ENCODE assay signal across 8 cellular contexts in the genomic region with DNA sequence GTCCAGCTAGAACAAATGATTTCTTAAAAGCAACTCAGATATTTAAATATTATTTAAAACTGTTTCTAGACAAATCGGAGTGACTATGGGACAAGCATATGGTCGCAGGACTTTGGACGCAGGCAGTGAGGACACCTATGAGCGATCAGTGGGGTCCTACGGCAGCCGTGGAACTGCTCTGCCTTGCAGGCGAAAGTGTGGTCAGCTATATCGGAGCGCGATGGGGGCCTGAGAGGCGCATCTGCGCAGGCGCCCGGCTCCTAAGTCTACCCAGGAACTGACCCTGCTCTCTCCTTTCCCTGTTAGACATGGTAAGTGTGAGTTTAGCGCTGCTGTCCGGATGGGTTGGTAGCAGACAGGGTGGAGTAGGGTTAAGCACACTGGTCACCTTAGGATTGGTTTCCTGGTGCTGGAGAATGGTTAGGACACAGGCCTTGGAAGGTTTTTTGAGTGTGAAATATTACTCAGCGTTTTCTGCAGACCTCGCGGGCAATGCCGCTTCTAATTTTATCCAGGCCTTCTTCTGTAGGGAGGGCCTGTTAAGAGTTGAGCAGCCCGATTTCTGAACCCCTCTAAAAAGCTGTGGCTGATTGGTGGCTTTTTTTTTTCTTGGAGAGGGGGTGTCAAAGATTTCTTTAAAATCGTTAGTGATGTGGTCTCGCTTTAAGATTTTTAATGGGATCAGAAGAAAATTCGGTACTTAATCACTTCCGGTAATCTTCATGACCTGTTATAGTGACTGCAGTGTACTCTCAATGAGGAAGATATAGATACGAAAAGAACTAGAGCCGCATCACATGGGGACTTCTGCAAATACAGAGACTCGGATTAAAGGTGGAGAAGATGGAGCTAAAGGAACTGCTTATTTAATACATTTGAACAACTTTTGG. TPM values are rescaled to one million over a fixed set of nuclear protein-coding genes. Genes with fewer than 3 reads are reported as not detected.
DNase-seq lines count a peak whose midpoint lies in the region; TF ChIP-seq lines count a peak whose summit lies in the region.

Gene RABGGTB (plus strand): TSS at position 293 of the 890 bp plus-strand sequence. CDS start 16 bp downstream, at position 309.

- H3K4me2 ChIP-seq in H9 (ENCODE audit: insufficient read depth, insufficient read length, low read length) = peak within 1 kb of the TSS; percentile 63

- H4K91ac ChIP-seq in H9 (ENCODE audit: insufficient read length, low read depth, low read length) = no peak within 1 kb of the TSS

- no peaks in the 10 kb centered on the region for H3K9me3 Mint-ChIP-seq in H9
- peaks cover 4% of the 10 kb centered on the region for H3K9me3 Mint-ChIP-seq in nephron
- H3K9me3 Mint-ChIP-seq in stimulated activated naive CD8-positive, alpha-beta T cell treated with anti-CD3 and anti-CD28 coated beads, Interleukin-15, Interleukin-2, amounts not matched to agents 100 ng/mL and 50 ng/mL, for 24 hours = no peaks in the 10 kb centered on the region

- H2AK5ac ChIP-seq in H9 (ENCODE audit: insufficient read length, low read length) = no peak within 1 kb of the TSS

- peak within 1 kb of the TSS; percentile 87 for H2AFZ ChIP-seq in H9 (ENCODE audit: low read length)

- H3K36me3 Mint-ChIP-seq in H9 (ENCODE audit: insufficient read depth in 1 of 3, low read depth in 3 of 3) (peaks cover 44 to 52% (median 48%) of the 10 kb centered on the region in 3 experiments), nephron (ENCODE audit: low read depth) (peaks cover 23% of the 10 kb centered on the region)
- peaks cover 53% of the 10 kb centered on the region for H3K36me3 Mint-ChIP-seq in stimulated activated naive CD8-positive, alpha-beta T cell treated with anti-CD3 and anti-CD28 coated beads, Interleukin-15, Interleukin-2, amounts not matched to agents 100 ng/mL and 50 ng/mL, for 24 hours (ENCODE audit: low read depth)

- no peaks in the 10 kb centered on the region; the same call in 1 of the 2 replicates for H3K4me1 ChIP-seq in H9 (ENCODE audit: insufficient read depth, low read length)

- peak within 1 kb of the TSS; percentile 98 to 99 for H3K4me3 Mint-ChIP-seq in H9
- peak within 1 kb of the TSS; percentile 97 to 99 (median 99) for H3K4me3 Mint-ChIP-seq in nephron
- peak within 1 kb of the TSS; percentile 99 for H3K4me3 Mint-ChIP-seq in stimulated activated naive CD8-positive, alpha-beta T cell treated with anti-CD3 and anti-CD28 coated beads, Interleukin-15, Interleukin-2, amounts not matched to agents 100 ng/mL and 50 ng/mL, for 24 hours

- H3K27ac ChIP-seq in H9 (ENCODE audit: insufficient read length, low read depth, low read length) = peak within 1 kb of the TSS; percentile 69

- H3K27ac Mint-ChIP-seq in H9 = peak within 1 kb of the TSS; percentile 91 to 99 (median 98)
- H3K27ac Mint-ChIP-seq in nephron = peak within 1 kb of the TSS; percentile 96 to 98 (median 97)
- H3K27ac Mint-ChIP-seq in stimulated activated naive CD8-positive, alpha-beta T cell treated with anti-CD3 and anti-CD28 coated beads, Interleukin-15, Interleukin-2, amounts not matched to agents 100 ng/mL and 50 ng/mL, for 24 hours = peak within 1 kb of the TSS; percentile 95

- H3K36me3 ChIP-seq in MG63 = peaks cover 47% of the 10 kb centered on the region

- no peak within 1 kb of the TSS for H3T11ph ChIP-seq in H9 (ENCODE audit: low read length)

- no peak within 1 kb of the TSS for H4K8ac ChIP-seq in H9 (replicated peaks; ENCODE audit: insufficient read length, low read depth, low read length)

- WGBS in H9 (ENCODE audit: extremely low coverage, insufficient read length, low lambda C conversion rate) = no CpG with 5 or more reads among the region's 28 CpGs

- peaks cover 8% of the 10 kb centered on the region for H3K27me3 Mint-ChIP-seq in H9 (ENCODE audit: low read depth)
- H3K27me3 Mint-ChIP-seq in nephron (ENCODE audit: low read depth) = no peaks in the 10 kb centered on the region
- H3K27me3 Mint-ChIP-seq in stimulated activated naive CD8-positive, alpha-beta T cell treated with anti-CD3 and anti-CD28 coated beads, Interleukin-15, Interleukin-2, amounts not matched to agents 100 ng/mL and 50 ng/mL, for 24 hours = peaks cover 4% of the 10 kb centered on the region

- no peak within 1 kb of the TSS for H2BK120ac ChIP-seq in H9 (ENCODE audit: low read depth, low read length, poor library complexity, severe bottlenecking)

- DNase-seq in ELR (ENCODE audit: low read depth) = peak; percentile 97
- peak; percentile 96 for DNase-seq in H9
- DNase-seq in MG63 = peak; percentile 94
- peak; percentile 86 for DNase-seq in SHP77 treated with DMSO at 0.1 percent for 48 hours (lab: John Stamatoyannopoulos, UW)
- peak; percentile 97 for DNase-seq in activated effector memory CD4-positive, alpha-beta T cell treated with anti-CD3 and anti-CD28 coated beads, Interleukin-2, amount 50 U/mL, for 16 hours
- peak; percentile 97 for DNase-seq in fibroblast of the aortic adventitia (ENCODE audit: low read depth)

- H3K27me3 ChIP-seq in H9 (ENCODE audit: insufficient read depth, low read length) = no peaks in the 10 kb centered on the region
- H3K27me3 ChIP-seq in MG63 = no peaks in the 10 kb centered on the region

- peaks cover 28 to 38% of the 10 kb centered on the region in 2 experiments for H3K4me1 Mint-ChIP-seq in H9
- peaks cover 52% of the 10 kb centered on the region for H3K4me1 Mint-ChIP-seq in nephron
- peaks cover 45% of the 10 kb centered on the region for H3K4me1 Mint-ChIP-seq in stimulated activated naive CD8-positive, alpha-beta T cell treated with anti-CD3 and anti-CD28 coated beads, Interleukin-15, Interleukin-2, amounts not matched to agents 100 ng/mL and 50 ng/mL, for 24 hours (ENCODE audit: low read depth)

- no peak within 1 kb of the TSS for H2BK20ac ChIP-seq in H9 (ENCODE audit: low read depth, low read length, poor library complexity, severe bottlenecking)

- H3K23me2 ChIP-seq in H9 (ENCODE audit: insufficient read length, low read depth, low read length, poor library complexity, severe bottlenecking) = peaks cover 10% of the 10 kb centered on the region

- H3K9ac ChIP-seq in H9 (ENCODE audit: extremely low read depth, insufficient read length, low read length) = peak within 1 kb of the TSS; percentile 97

- TF ChIP-seq CTCF in H9 (conservative IDR thresholded peaks at IDR 0.05) (no peak), fibroblast of the aortic adventitia (IDR thresholded peaks at IDR 0.05; ENCODE audit: insufficient read depth, low read length) (no peak), nephron (IDR thresholded peaks at IDR 0.05; ENCODE audit: unreplicated experiment in 3 of 3) (no peak)

- no peak within 1 kb of the TSS for H2BK5ac ChIP-seq in H9 (ENCODE audit: insufficient read length, low read length)

- no peaks in the 10 kb centered on the region for H4K20me1 ChIP-seq in H9 (ENCODE audit: control insufficient read depth, insufficient read depth, insufficient read length)

- peak within 1 kb of the TSS; percentile 54 for H3K18ac ChIP-seq in H9 (ENCODE audit: insufficient read length, low read depth, low read length)

- H3K9me3 ChIP-seq in H9 (ENCODE audit: control insufficient read depth, low read depth, low read length) (no peaks in the 10 kb centered on the region), MG63 (no peaks in the 10 kb centered on the region)

- peak within 1 kb of the TSS; percentile 38; the same call in 1 of the 2 replicates for H3K14ac ChIP-seq in H9 (ENCODE audit: insufficient read depth, low read length)

- peak within 1 kb of the TSS; percentile 93 for H4K5ac ChIP-seq in H9 (ENCODE audit: insufficient read length, low read depth, low read length)

- no peak within 1 kb of the TSS for H2BK12ac ChIP-seq in H9 (ENCODE audit: insufficient read length, low read depth, low read length)

- H3K79me1 ChIP-seq in H9 (ENCODE audit: insufficient read depth, low read depth, low read length, poor library complexity, severe bottlenecking) = no peaks in the 10 kb centered on the region

- no peak within 1 kb of the TSS; the same call in 1 of the 2 replicates for H3K4ac ChIP-seq in H9 (ENCODE audit: low read depth, low read length)

- no peak within 1 kb of the TSS for H3K56ac ChIP-seq in H9 (ENCODE audit: insufficient read length, low read depth, low read length)

- peaks cover 28% of the 10 kb centered on the region; the same call in 1 of the 2 replicates for H3K79me2 ChIP-seq in H9 (ENCODE audit: insufficient read depth, low read length)

- H3K23ac ChIP-seq in H9 (ENCODE audit: insufficient read length, low read depth, low read length) = no peak within 1 kb of the TSS

- H3K4me3 ChIP-seq in MG63 = peak within 1 kb of the TSS; percentile 67
- peak within 1 kb of the TSS; percentile 98 for H3K4me3 ChIP-seq in fibroblast of the aortic adventitia (ENCODE audit: low read depth, low read length)

- no peak within 1 kb of the TSS for H2BK15ac ChIP-seq in H9 (ENCODE audit: low read depth, low read length)

RNA-seq across cellular contexts. Expression of gene RABGGTB, which starts in this region (rescaled TPM):
- 151 and 162 TPM in 2 replicates for total RNA-seq in H9 (2021)
- 95.1 and 148 TPM in 2 replicates for total RNA-seq in MG63 (2014; rRNA removed; shearing (Covaris generic); ENCODE audit: low replicate concordance)
- 82.5 and 91.8 TPM in 2 replicates for total RNA-seq in fibroblast of the aortic adventitia (ENCODE audit: low replicate concordance)

Comparison
In these comparisons a context has a peak if more than half of its experiments do, and no peak if none do; other contexts are left out.
1. Peak in every context shown above with its lines: DNase-seq, H3K4me3 ChIP-seq and H3K27ac ChIP-seq.